Comparison of ENCODE assay signal across 24 cellular contexts in genomic region chr5:179572386-179572785, GRCh38. TPM values are rescaled to one million over a fixed set of nuclear protein-coding genes. Genes with fewer than 3 reads are reported as not detected.
DNase-seq lines count a peak whose midpoint lies in the region; ATAC-seq, FAIRE-seq and TF ChIP-seq lines count a peak whose summit lies in the region.
"Had no signal": no experiment of that assay in that cellular context is flagged by ENCODE, and none has a peak within 500 bp of the region (broad histone marks: within the 10 kb centered on the region; RNA-seq: fewer than 3 reads in every experiment).

No MANE protein-coding gene starts in this region.

- no peak overlapping the region for H2BK12ac ChIP-seq in neuronal stem cell (ENCODE audit: low read length)

- peaks cover 7% of the 10 kb centered on the region for H3K79me1 ChIP-seq in neuronal stem cell (ENCODE audit: low read depth, low read length)

- TF ChIP-seq CTCF in activated CD8-positive, alpha-beta T cell treated with anti-CD3 and anti-CD28 coated beads for 36 hours (IDR thresholded peaks at IDR 0.05), result no peak
- TF ChIP-seq CTCF in liver (IDR thresholded peaks at IDR 0.05; ENCODE audit: low read depth, low read length, missing input control), result no peak
- no peak for TF ChIP-seq CTCF in HepG2 (CRISPR knock-in tag; IDR thresholded peaks at IDR 0.05)

- no peak overlapping the region for H3K4me3 Mint-ChIP-seq in activated CD8-positive, alpha-beta T cell treated with anti-CD3 and anti-CD28 coated beads for 36 hours
- no peak overlapping the region for H3K4me3 Mint-ChIP-seq in activated CD8-positive, alpha-beta T cell treated with anti-CD3 and anti-CD28 coated beads, Interleukin-2, amount 10 ng/mL, durations not matched to agents 7 days and 5 days
- H3K4me3 Mint-ChIP-seq: B cell; CD4-positive, CD25-positive, alpha-beta regulatory T cell; CD8-positive, alpha-beta T cell had no signal

- H3K9ac ChIP-seq in liver (ENCODE audit: low read depth in 1 of 2, low read length in 2 of 2) (no peak overlapping the region), HepG2 (ENCODE audit: insufficient read depth, low read depth, low read length) (no peak overlapping the region), neuronal stem cell (ENCODE audit: low read depth, low read length, poor library complexity) (peak overlapping the region; percentile 30)
- H3K9ac ChIP-seq: BLaER1, GM23248 had no signal

- intact Hi-C loops in activated CD8-positive, alpha-beta T cell treated with anti-CD3 and anti-CD28 coated beads for 36 hours (cut with micrococcal nuclease), result no loop called here
- intact Hi-C loops in HepG2 (cut with micrococcal nuclease; ENCODE audit: unreplicated experiment), result no loop called here

- no peak for TF ChIP-seq POLR2A in HepG2 (IDR thresholded peaks at IDR 0.05; ENCODE audit: insufficient read depth in 1 of 2, low read depth in 2 of 2, low read length in 2 of 2)

- TF ChIP-seq EP300 in HepG2 (IDR thresholded peaks at IDR 0.05; ENCODE audit: low read depth in 2 of 2, low read length in 2 of 2) (no peak), HepG2 (CRISPR knock-in tag; IDR thresholded peaks at IDR 0.05; ENCODE audit: borderline replicate concordance) (no peak)

- peaks cover 28% of the 10 kb centered on the region for H3K36me3 Mint-ChIP-seq in activated CD8-positive, alpha-beta T cell treated with anti-CD3 and anti-CD28 coated beads for 36 hours (ENCODE audit: low read depth)
- peaks cover 34% of the 10 kb centered on the region for H3K36me3 Mint-ChIP-seq in activated CD8-positive, alpha-beta T cell treated with anti-CD3 and anti-CD28 coated beads, Interleukin-2, amount 10 ng/mL, durations not matched to agents 7 days and 5 days (ENCODE audit: low read depth)

- no peak overlapping the region for H2AFZ ChIP-seq in HepG2 (ENCODE audit: low read length)
- H2AFZ ChIP-seq in neuronal stem cell (ENCODE audit: low read length), result no peak overlapping the region
- H2AFZ ChIP-seq: GM23248 had no signal

- no peaks in the 10 kb centered on the region for H3K4me1 Mint-ChIP-seq in activated CD8-positive, alpha-beta T cell treated with anti-CD3 and anti-CD28 coated beads for 36 hours (ENCODE audit: low read depth)
- peaks cover 4% of the 10 kb centered on the region for H3K4me1 Mint-ChIP-seq in activated CD8-positive, alpha-beta T cell treated with anti-CD3 and anti-CD28 coated beads, Interleukin-2, amount 10 ng/mL, durations not matched to agents 7 days and 5 days (ENCODE audit: low read depth)
- H3K4me1 Mint-ChIP-seq: B cell had no signal

- no peak overlapping the region for H2BK120ac ChIP-seq in neuronal stem cell (ENCODE audit: low read depth, low read length)

- H3K23ac ChIP-seq in neuronal stem cell (ENCODE audit: low read depth, low read length, poor library complexity), result peak overlapping the region; percentile 73

- H3K27ac ChIP-seq in liver (ENCODE audit: low read depth in 1 of 2, low read length in 2 of 2) (no peak overlapping the region), HepG2 (ENCODE audit: extremely low read length, insufficient read depth, low read length) (no peak overlapping the region), neuronal stem cell (replicated peaks; ENCODE audit: low read length) (no peak overlapping the region)
- H3K27ac ChIP-seq: 22Rv1, BLaER1, C4-2B, GM23248 had no signal

- H3K4me1 ChIP-seq in liver (ENCODE audit: control insufficient read depth in 4 of 4, insufficient read depth in 4 of 4, low read length in 3 of 4) (peaks cover 7 to 42% (median 34%) of the 10 kb centered on the region in 4 donors), HepG2 (ENCODE audit: insufficient read depth, low read length) (no peaks in the 10 kb centered on the region), neuronal stem cell (ENCODE audit: control insufficient read depth in 2 of 2, insufficient read depth in 1 of 2, low read depth in 1 of 2, low read length in 2 of 2) (no peaks in the 10 kb centered on the region)
- H3K4me1 ChIP-seq: BLaER1, Caco-2 had no signal

- no peak overlapping the region for H3K4me3 ChIP-seq in liver (ENCODE audit: low read depth in 1 of 3, low read length in 3 of 3)
- H3K4me3 ChIP-seq in HepG2 (replicated peaks in 1 of 3; ENCODE audit: insufficient read depth in 1 of 3, low read depth in 2 of 3, low read length in 3 of 3), result no peak overlapping the region
- no peak overlapping the region for H3K4me3 ChIP-seq in neuronal stem cell (ENCODE audit: low read length in 2 of 2)
- H3K4me3 ChIP-seq: BLaER1, GM12878, GM23248 had no signal

- H2BK15ac ChIP-seq in neuronal stem cell (ENCODE audit: low read length), result no peak overlapping the region

- no peak overlapping the region for H3K18ac ChIP-seq in neuronal stem cell (ENCODE audit: low read length)

- BruUV-seq in HepG2 (replicated peaks; lab: Mats Ljungman, UMichigan), result no TSS peak

- whole genome bisulfite sequencing in liver, result 41% methylated on average over 8 of the region's 8 CpGs
- WGBS in HepG2 (ENCODE audit: low lambda C conversion rate), result 95% methylated on average over 3 of the region's 8 CpGs
- no CpG with 5 or more reads among the region's 8 CpGs for WGBS in neuronal stem cell (ENCODE audit: extremely low coverage in 2 of 2, insufficient read length in 2 of 2, insufficient replicate concordance in 1 of 2), 2 donors

- H3K79me2 ChIP-seq in HepG2 (ENCODE audit: insufficient read depth, low read length), result no peaks in the 10 kb centered on the region

- H3K27me3 ChIP-seq in liver (ENCODE audit: control insufficient read depth in 4 of 4, insufficient read depth in 4 of 4, low read length in 3 of 4), result no peaks in the 10 kb centered on the region
- no peaks in the 10 kb centered on the region; a peak in 1 of 5 replicates for H3K27me3 ChIP-seq in HepG2 (ENCODE audit: control insufficient read depth in 1 of 2, insufficient read depth in 2 of 2, low read length in 2 of 2)
- H3K27me3 ChIP-seq in neuronal stem cell (ENCODE audit: control insufficient read depth in 3 of 3, insufficient read depth in 3 of 3, low read depth in 1 of 3, low read length in 3 of 3), result no peaks in the 10 kb centered on the region
- H3K27me3 ChIP-seq: BLaER1 had no signal

- H3K4me2 ChIP-seq in HepG2 (ENCODE audit: low read depth, low read length) (no peak overlapping the region), neuronal stem cell (ENCODE audit: insufficient read depth, low read length, poor library complexity, severe bottlenecking) (no peak overlapping the region)
- H3K4me2 ChIP-seq: BLaER1 had no signal

- no peak for DNase-seq in activated CD8-positive, alpha-beta T cell treated with anti-CD3 and anti-CD28 coated beads for 36 hours
- DNase-seq in activated CD8-positive, alpha-beta T cell treated with anti-CD3 and anti-CD28 coated beads, Interleukin-2, amount 10 ng/mL, durations not matched to agents 7 days and 5 days, result no peak
- no peak for DNase-seq in HepG2 (ENCODE audit: low spot score)
- DNase-seq in neuronal stem cell (ENCODE audit: low spot score), result no peak
- DNase-seq in NCI-H1417 treated with DMSO at 0.1 percent for 48 hours (lab: John Stamatoyannopoulos, UW), result no peak
- DNase-seq: Caco-2; CD4-positive, CD25-positive, alpha-beta regulatory T cell; CD8-positive, alpha-beta T cell; DMS153; DND-41; GM23248; H7; HCEC 1CT had no signal

- peak overlapping the region; percentile 52 for H3K27ac Mint-ChIP-seq in activated CD8-positive, alpha-beta T cell treated with anti-CD3 and anti-CD28 coated beads for 36 hours
- H3K27ac Mint-ChIP-seq in activated CD8-positive, alpha-beta T cell treated with anti-CD3 and anti-CD28 coated beads, Interleukin-2, amount 10 ng/mL, durations not matched to agents 7 days and 5 days, result no peak overlapping the region
- H3K27ac Mint-ChIP-seq: B cell; CD8-positive, alpha-beta T cell had no signal

- no peak overlapping the region for H3K4ac ChIP-seq in neuronal stem cell (ENCODE audit: low read length)

- in situ Hi-C loops in HepG2 (cut with HindIII; ENCODE audit: extremely low pct_ligation_motif_present, low pct_unique_long_range_greater_than_20kb), result no loop called here

- H2AK5ac ChIP-seq in neuronal stem cell (ENCODE audit: low read depth, low read length), result no peak overlapping the region

- no peaks in the 10 kb centered on the region for H3K9me3 Mint-ChIP-seq in activated CD8-positive, alpha-beta T cell treated with anti-CD3 and anti-CD28 coated beads for 36 hours
- no peaks in the 10 kb centered on the region for H3K9me3 Mint-ChIP-seq in activated CD8-positive, alpha-beta T cell treated with anti-CD3 and anti-CD28 coated beads, Interleukin-2, amount 10 ng/mL, durations not matched to agents 7 days and 5 days (ENCODE audit: insufficient read depth)
- H3K9me3 Mint-ChIP-seq: CD4-positive, CD25-positive, alpha-beta regulatory T cell; CD8-positive, alpha-beta T cell had no signal

- POLR2A ChIA-PET in activated CD8-positive, alpha-beta T cell treated with anti-CD3 and anti-CD28 coated beads for 36 hours (lab: Charles Lee), result interaction anchor here (0.9 kb wide), 1 partner anchor 22 kb away, joined by 3 read pairs; the partner anchor contains the start of gene RUFY1
- POLR2A ChIA-PET in activated CD8-positive, alpha-beta T cell treated with anti-CD3 and anti-CD28 coated beads, Interleukin-2, amount 10 ng/mL, durations not matched to agents 7 days and 5 days (lab: Charles Lee), result interaction anchor here (1.3 kb wide), 1 partner anchor 13 kb away, joined by 5 read pairs; no protein-coding TSS in a partner anchor
- POLR2A ChIA-PET in HepG2 (lab: Yijun Ruan, JAX), result no interaction called here

- TF ChIP-seq RAD21 in liver (IDR thresholded peaks at IDR 0.05) (peak in 1 of 2 donors; percentile 29), HepG2 (CRISPR knock-in tag; IDR thresholded peaks at IDR 0.05) (no peak)

- CTCF ChIA-PET in activated CD8-positive, alpha-beta T cell treated with anti-CD3 and anti-CD28 coated beads for 36 hours (lab: Charles Lee), result interaction anchor here (0.6 kb wide), 1 partner anchor 172 kb away, joined by 3 read pairs; no protein-coding TSS in a partner anchor
- CTCF ChIA-PET in activated CD8-positive, alpha-beta T cell treated with anti-CD3 and anti-CD28 coated beads, Interleukin-2, amount 10 ng/mL, durations not matched to agents 7 days and 5 days (lab: Charles Lee), result no interaction called here
- CTCF ChIA-PET in HepG2 (lab: Yijun Ruan, JAX; ENCODE audit: low intra/inter-chr PET ratio, low total read pairs), result no interaction called here

- H4K20me1 ChIP-seq in HepG2 (ENCODE audit: insufficient read depth, low read length), result peaks cover 6% of the 10 kb centered on the region; the same call in 1 of the 2 replicates

- H3K36me3 ChIP-seq in liver (ENCODE audit: control insufficient read depth in 4 of 4, insufficient read depth in 3 of 4, low read depth in 1 of 4, low read length in 3 of 4), result peaks cover 6 to 23% (median 20%) of the 10 kb centered on the region in 4 donors
- H3K36me3 ChIP-seq in HepG2 (replicated peaks in 1 of 2; ENCODE audit: control insufficient read depth in 1 of 2, insufficient read depth in 2 of 2, low read length in 2 of 2), result peaks cover 9 to 60% of the 10 kb centered on the region in 2 experiments
- peaks cover 31 to 91% of the 10 kb centered on the region in 2 donors for H3K36me3 ChIP-seq in neuronal stem cell (replicated peaks in 1 of 2; ENCODE audit: control insufficient read depth in 2 of 2, insufficient read depth in 2 of 2, low read length in 2 of 2)

- no peaks in the 10 kb centered on the region for H3K27me3 Mint-ChIP-seq in activated CD8-positive, alpha-beta T cell treated with anti-CD3 and anti-CD28 coated beads for 36 hours
- no peaks in the 10 kb centered on the region for H3K27me3 Mint-ChIP-seq in activated CD8-positive, alpha-beta T cell treated with anti-CD3 and anti-CD28 coated beads, Interleukin-2, amount 10 ng/mL, durations not matched to agents 7 days and 5 days (ENCODE audit: low read depth)
- H3K27me3 Mint-ChIP-seq: B cell; CD4-positive, CD25-positive, alpha-beta regulatory T cell had no signal

- no peak overlapping the region for H4K8ac ChIP-seq in neuronal stem cell (ENCODE audit: low read depth, low read length)

- no peak overlapping the region for H3K14ac ChIP-seq in neuronal stem cell (ENCODE audit: low read length)

- no peaks in the 10 kb centered on the region for H3K9me3 ChIP-seq in liver (ENCODE audit: control insufficient read depth in 4 of 4, low read length in 3 of 4)
- no peaks in the 10 kb centered on the region for H3K9me3 ChIP-seq in HepG2 (ENCODE audit: low read length)
- no peaks in the 10 kb centered on the region for H3K9me3 ChIP-seq in neuronal stem cell (replicated peaks in 1 of 2; ENCODE audit: control insufficient read depth in 2 of 2, insufficient read depth in 1 of 2, low read depth in 1 of 2, low read length in 2 of 2)
- H3K9me3 ChIP-seq: BLaER1, Caco-2 had no signal

- no peak overlapping the region for H4K91ac ChIP-seq in neuronal stem cell (ENCODE audit: low read depth, low read length, poor library complexity)

- no peak for FAIRE-seq in HepG2 (lab: Jason Lieb, UNC)
- FAIRE-seq: A204.1, G401.6, GM12878, GM19239, H1 had no signal

- ATAC-seq in activated CD8-positive, alpha-beta T cell treated with anti-CD3 and anti-CD28 coated beads for 36 hours, result no peak
- ATAC-seq in activated CD8-positive, alpha-beta T cell treated with anti-CD3 and anti-CD28 coated beads, Interleukin-2, amount 10 ng/mL, durations not matched to agents 7 days and 5 days, result no peak
- ATAC-seq in HepG2 (no peak), HG02571 (IDR thresholded peaks at IDR 0.05; ENCODE audit: unreplicated experiment) (no peak)
- ATAC-seq: CD8-positive, alpha-beta T cell; GM12878 had no signal

- H2BK5ac ChIP-seq in neuronal stem cell (ENCODE audit: low read length), result no peak overlapping the region

RNA-seq across cellular contexts. Expression of gene RUFY1, which starts 22.0 kb away (rescaled TPM):
- total RNA-seq in activated CD8-positive, alpha-beta T cell treated with anti-CD3 and anti-CD28 coated beads for 36 hours, result 10 to 100 TPM; 22.5 to 24.7 TPM
- total RNA-seq in activated CD8-positive, alpha-beta T cell treated with anti-CD3 and anti-CD28 coated beads, Interleukin-2, amount 10 ng/mL, durations not matched to agents 7 days and 5 days, result 10 to 100 TPM; 43.4 to 46.3 TPM
- total RNA-seq in liver (10 to 100 TPM; 21.6 to 25.2 TPM), HepG2 (2016; rRNA removed; fragmentation: Illumina TruSeq; extraction: Trizol) (28.6 and 31.9 TPM in 2 replicates)
- polyA plus RNA-seq in liver (10 to 100 TPM; 11.6 to 14.9 TPM), HepG2 (2011; rRNA removed) (19.9 and 20.8 TPM in 2 replicates)
- total RNA-seq in HepG2 (2016; cell fraction: cytosol; rRNA removed; fragmentation: Illumina TruSeq; extraction: Trizol; ENCODE audit: low read depth), result 12.6 and 13.4 TPM in 2 replicates
- 28.3 and 34.5 TPM in 2 replicates for total RNA-seq in HepG2 (2016; cell fraction: insoluble cytoplasmic fraction; rRNA removed; fragmentation: Illumina TruSeq; extraction: Trizol)
- total RNA-seq in HepG2 (2016; cell fraction: membrane; rRNA removed; fragmentation: Illumina TruSeq; extraction: Trizol), result 10.7 and 10.9 TPM in 2 replicates
- total RNA-seq in HepG2 (2016; cell fraction: nucleus; rRNA removed; fragmentation: Illumina TruSeq; extraction: Trizol), result 22.7 and 23.6 TPM in 2 replicates
- 12.9 and 13.5 TPM in 2 replicates for polyA plus RNA-seq in HepG2 (2011; cell fraction: cytosol; rRNA removed)
- polyA plus RNA-seq in HepG2 (2011; cell fraction: nucleus; rRNA removed), result 35.0 and 35.3 TPM in 2 replicates
- 20.2 and 23.0 TPM in 2 replicates for polyA plus RNA-seq in HepG2 (2012)
- 3.2 and 4.7 TPM in 2 replicates for polyA plus RNA-seq in HepG2 (2016; cell fraction: cytosol; fragmentation: Illumina TruSeq; extraction: Trizol; ENCODE audit: low read depth)
- polyA plus RNA-seq in HepG2 (2016; cell fraction: insoluble cytoplasmic fraction; fragmentation: Illumina TruSeq; extraction: Trizol; ENCODE audit: low read depth), result 29.3 and 30.1 TPM in 2 replicates
- polyA plus RNA-seq in HepG2 (2016; cell fraction: membrane; fragmentation: Illumina TruSeq; extraction: Trizol; ENCODE audit: low read depth), result 5.8 and 6.8 TPM in 2 replicates
- 41.0 and 41.7 TPM in 2 replicates for polyA plus RNA-seq in HepG2 (2016; cell fraction: nucleus; fragmentation: Illumina TruSeq; extraction: Trizol; ENCODE audit: insufficient read depth, low read depth)
- 25.8 and 35.3 TPM in 2 replicates for polyA minus RNA-seq in HepG2 (2011; rRNA and poly(A)+ RNA removed; ENCODE audit: low replicate concordance)
- polyA minus RNA-seq in HepG2 (2011; cell fraction: cytosol; rRNA and poly(A)+ RNA removed), result 10.6 and 11.2 TPM in 2 replicates
- 20.7 and 28.1 TPM in 2 replicates for polyA minus RNA-seq in HepG2 (2011; cell fraction: nucleus; rRNA and poly(A)+ RNA removed)
- polyA plus RNA-seq in neuronal stem cell (2013, experiment 1 of 2), result 34.4 TPM
- 34.3 TPM for polyA plus RNA-seq in neuronal stem cell (2013, experiment 2 of 2)

RNA-seq across cellular contexts. Expression of gene HNRNPH1, which starts 51.1 kb away (rescaled TPM):
- total RNA-seq in activated CD8-positive, alpha-beta T cell treated with anti-CD3 and anti-CD28 coated beads for 36 hours, result 100 to 1,000 TPM; 706 to 709 TPM
- 100 to 1,000 TPM; 869 to 884 TPM for total RNA-seq in activated CD8-positive, alpha-beta T cell treated with anti-CD3 and anti-CD28 coated beads, Interleukin-2, amount 10 ng/mL, durations not matched to agents 7 days and 5 days
- 100 to 1,000 TPM; 505 to 583 TPM for total RNA-seq in liver
- polyA plus RNA-seq in liver, result 100 to 1,000 TPM; 102 to 191 TPM
- 807 and 1,064 TPM in 2 replicates for total RNA-seq in HepG2 (2016; rRNA removed; fragmentation: Illumina TruSeq; extraction: Trizol)
- total RNA-seq in HepG2 (2016; cell fraction: cytosol; rRNA removed; fragmentation: Illumina TruSeq; extraction: Trizol; ENCODE audit: low read depth), result 62.0 and 74.9 TPM in 2 replicates
- total RNA-seq in HepG2 (2016; cell fraction: insoluble cytoplasmic fraction; rRNA removed; fragmentation: Illumina TruSeq; extraction: Trizol), result 774 and 1,069 TPM in 2 replicates
- total RNA-seq in HepG2 (2016; cell fraction: membrane; rRNA removed; fragmentation: Illumina TruSeq; extraction: Trizol), result 140 and 164 TPM in 2 replicates
- total RNA-seq in HepG2 (2016; cell fraction: nucleus; rRNA removed; fragmentation: Illumina TruSeq; extraction: Trizol), result 1,562 and 1,725 TPM in 2 replicates
- 329 and 382 TPM in 2 replicates for polyA plus RNA-seq in HepG2 (2011; rRNA removed)
- polyA plus RNA-seq in HepG2 (2011; cell fraction: cytosol; rRNA removed), result 90.5 and 96.7 TPM in 2 replicates
- polyA plus RNA-seq in HepG2 (2011; cell fraction: nucleus; rRNA removed), result 1,180 and 1,349 TPM in 2 replicates
- 483 and 590 TPM in 2 replicates for polyA plus RNA-seq in HepG2 (2012)
- polyA plus RNA-seq in HepG2 (2016; cell fraction: cytosol; fragmentation: Illumina TruSeq; extraction: Trizol; ENCODE audit: low read depth), result 35.6 TPM in 2 replicates
- 527 and 548 TPM in 2 replicates for polyA plus RNA-seq in HepG2 (2016; cell fraction: insoluble cytoplasmic fraction; fragmentation: Illumina TruSeq; extraction: Trizol; ENCODE audit: low read depth)
- polyA plus RNA-seq in HepG2 (2016; cell fraction: membrane; fragmentation: Illumina TruSeq; extraction: Trizol; ENCODE audit: low read depth), result 79.3 and 80.3 TPM in 2 replicates
- polyA plus RNA-seq in HepG2 (2016; cell fraction: nucleus; fragmentation: Illumina TruSeq; extraction: Trizol; ENCODE audit: insufficient read depth, low read depth), result 2,398 and 2,412 TPM in 2 replicates
- 416 and 431 TPM in 2 replicates for polyA minus RNA-seq in HepG2 (2011; rRNA and poly(A)+ RNA removed; ENCODE audit: low replicate concordance)
- polyA minus RNA-seq in HepG2 (2011; cell fraction: cytosol; rRNA and poly(A)+ RNA removed), result 259 and 342 TPM in 2 replicates
- 3,243 and 3,756 TPM in 2 replicates for polyA minus RNA-seq in HepG2 (2011; cell fraction: nucleus; rRNA and poly(A)+ RNA removed)
- polyA plus RNA-seq in neuronal stem cell (2013, experiment 1 of 2), result 464 TPM
- polyA plus RNA-seq in neuronal stem cell (2013, experiment 2 of 2), result 477 TPM
